ENCODE assay signal across 9 cellular contexts in the genomic region with DNA sequence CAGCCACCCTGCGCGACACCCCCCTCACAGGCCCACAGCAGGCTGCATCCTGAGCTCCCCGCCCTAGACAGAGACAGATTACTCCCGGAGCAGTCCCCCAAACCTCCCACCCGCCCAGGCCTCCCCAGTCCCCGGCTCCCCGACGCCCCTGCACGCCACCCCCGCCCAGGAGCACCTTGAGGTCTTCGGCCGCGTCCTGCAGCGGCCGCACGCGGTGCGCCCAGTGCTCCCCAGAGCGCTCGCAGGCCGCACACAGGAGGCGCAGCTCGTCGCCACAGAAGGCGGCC. TPM values are rescaled to one million over a fixed set of nuclear protein-coding genes. Genes with fewer than 3 reads are reported as not detected.
DNase-seq lines count a peak whose midpoint lies in the region; ATAC-seq, FAIRE-seq and TF ChIP-seq lines count a peak whose summit lies in the region.
"Had no signal": no experiment of that assay in that cellular context is flagged by ENCODE, and none has a peak within 500 bp of the region (broad histone marks: within the 10 kb centered on the region; RNA-seq: fewer than 3 reads in every experiment).

No MANE protein-coding gene starts in this region.

- H3K9me1 ChIP-seq in K562 (ENCODE audit: control insufficient read depth, insufficient read depth, low read length), result peaks cover 13% of the 10 kb centered on the region

- H3K9ac ChIP-seq in K562 (ENCODE audit: insufficient read depth in 1 of 2, low read depth in 2 of 2, low read length in 2 of 2), result peak overlapping the region; percentile 95 to 97

- DNase-seq in Right ventricle myocardium superior, result no peak
- DNase-seq in Right ventricle myocardium inferior (ENCODE audit: missing footprints), result no peak
- DNase-seq in K562 (ENCODE audit: extremely low read depth in 1 of 4, low spot score in 3 of 4), result peak in 3 of 4 experiments; percentile 43 to 68 (median 68)
- DNase-seq in lower lobe of right lung, result no peak
- peak in 1 of 2 donors; percentile 77 for DNase-seq in aorta
- DNase-seq in activated gamma-delta T cell (lab: John Stamatoyannopoulos, UW), result no peak

- intact Hi-C loops in Right ventricle myocardium superior (cut with DNase I) (no loop called here), Right ventricle myocardium inferior (cut with DNase I) (loop anchor here (5.0 kb wide), 1 partner anchor 51 kb away; a partner anchor contains a TSS), K562 (cut with micrococcal nuclease) (loop anchor here (1.0 to 2.0 kb wide), 2 partner anchors 51 to 65 kb away; a partner anchor contains a TSS), lower lobe of right lung (cut with DNase I) (no loop called here), aorta (cut with DNase I) (loop anchor here in 1 of 2 donors (2.0 to 10.0 kb wide), 2 partner anchors 81 to 271 kb away; a partner anchor contains a TSS)

- peak overlapping the region; percentile 96 for H3K27ac ChIP-seq in K562 (ENCODE audit: extremely low read depth, low read depth, low read length)
- peak overlapping the region; percentile 90 for H3K27ac ChIP-seq in lower lobe of right lung
- no peak overlapping the region for H3K27ac ChIP-seq in aorta (ENCODE audit: low read depth in 1 of 2, low read length in 2 of 2)

- WGBS in K562 (ENCODE audit: insufficient coverage, low coverage, missing lambda C conversion rate), result under 1% methylated on average over 20 of the region's 25 CpGs
- 1% methylated on average over 24 to 25 of the region's 25 CpGs for WGBS in aorta, 2 donors

- TF ChIP-seq RAD21 in K562 (CRISPR knock-in tag; conservative IDR thresholded peaks at IDR 0.05 in 1 of 2, IDR thresholded peaks at IDR 0.05 in 1 of 2), result no peak

- POLR2A ChIA-PET in K562 (lab: Yijun Ruan, JAX), result interaction anchor here (0.7 to 6.2 kb wide), 11 partner anchors 10 to 618 kb away, joined by 3 to 78 read pairs (median 3); a partner anchor contains a TSS

- H3K9me3 ChIP-seq in K562 (replicated peaks; ENCODE audit: control insufficient read depth, insufficient read depth, low read depth, low read length), result 0 out of 2 replicates have a peak, but pooled peaks cover 1% of the 10 kb centered on the region
- H3K9me3 ChIP-seq in lower lobe of right lung, result no peaks in the 10 kb centered on the region
- H3K9me3 ChIP-seq in aorta (ENCODE audit: control insufficient read depth, low read length), result no peaks in the 10 kb centered on the region

- FAIRE-seq in K562 (lab: Jason Lieb, UNC), result no peak

- CTCF ChIA-PET in K562 (lab: Yijun Ruan, JAX; ENCODE audit: low intra/inter-chr PET ratio), result interaction anchor here (1.1 kb wide), 1 partner anchor 13 kb away, joined by 4 read pairs; no protein-coding TSS in a partner anchor

- in situ Hi-C loops in K562 (cut with MboI), result no loop called here

- ATAC-seq in Right ventricle myocardium superior (ENCODE audit: poor library complexity) (peak; percentile 2), Right ventricle myocardium inferior (no peak), HG03442 (IDR thresholded peaks at IDR 0.05; ENCODE audit: unreplicated experiment) (peak; percentile 19), K562 (peak; percentile 75), lower lobe of right lung (peak; percentile 36 to 47), aorta (ENCODE audit: low FRiP score) (peak; percentile 4)
- no peak for ATAC-seq in activated CD4-positive, CD25-positive, alpha-beta regulatory T cell treated with anti-CD3 and anti-CD28 coated beads, Interleukin-2, amount 50 U/mL, for 24 hours

- peaks cover 70% of the 10 kb centered on the region for H3K79me2 ChIP-seq in K562 (ENCODE audit: control insufficient read depth, insufficient read depth, low read length)

- TF ChIP-seq CTCF in K562 (IDR thresholded peaks at IDR 0.05 in 2 of 3, conservative IDR thresholded peaks at IDR 0.05 in 1 of 3; ENCODE audit: insufficient read depth in 2 of 3, low read depth in 1 of 3, low read length in 3 of 3) (no peak; a peak in 1 of 6 replicates), lower lobe of right lung (IDR thresholded peaks at IDR 0.05) (no peak)

- no peak for TF ChIP-seq POLR2A in K562 (conservative IDR thresholded peaks at IDR 0.05)

- no peaks in the 10 kb centered on the region for H3K27me3 ChIP-seq in K562 (ENCODE audit: control insufficient read depth in 2 of 2, insufficient read depth in 2 of 2, low read length in 2 of 2)
- H3K27me3 ChIP-seq in lower lobe of right lung (ENCODE audit: low read depth), result no peaks in the 10 kb centered on the region
- no peaks in the 10 kb centered on the region for H3K27me3 ChIP-seq in aorta (ENCODE audit: control insufficient read depth in 1 of 2, insufficient read depth in 2 of 2, low read length in 1 of 2)

- BruUV-seq in K562 (replicated peaks; lab: Mats Ljungman, UMichigan), result no TSS peak

- peaks cover 47 to 75% of the 10 kb centered on the region in 2 experiments for H3K4me1 ChIP-seq in K562 (replicated peaks in 1 of 2; ENCODE audit: control insufficient read depth in 2 of 2, insufficient read depth in 2 of 2, low read length in 2 of 2)
- peaks cover 39% of the 10 kb centered on the region for H3K4me1 ChIP-seq in lower lobe of right lung
- H3K4me1 ChIP-seq in aorta (ENCODE audit: control insufficient read depth in 1 of 2, insufficient read depth in 2 of 2, low read length in 2 of 2), result no peaks in the 10 kb centered on the region

- H3K4me3 ChIP-seq in K562 (peak overlapping the region; percentile 100), lower lobe of right lung (peak overlapping the region; percentile 75), aorta (ENCODE audit: low read length in 2 of 2) (peak overlapping the region; percentile 61 to 74)

- H3K36me3 ChIP-seq in K562 (ENCODE audit: control insufficient read depth, insufficient read depth, low read length) (peaks cover 51% of the 10 kb centered on the region), lower lobe of right lung (peaks cover 34% of the 10 kb centered on the region), aorta (ENCODE audit: control insufficient read depth in 1 of 2, insufficient read depth in 2 of 2, low read length in 1 of 2) (no peaks in the 10 kb centered on the region)

- peak overlapping the region; percentile 78; the same call in 1 of the 2 replicates for H2AFZ ChIP-seq in K562 (ENCODE audit: low read depth, low read length)

- no peak for TF ChIP-seq EP300 in K562 (IDR thresholded peaks at IDR 0.05; ENCODE audit: low read length)

- peaks cover 34% of the 10 kb centered on the region for H4K20me1 ChIP-seq in K562 (replicated peaks; ENCODE audit: control insufficient read depth, insufficient read depth, low read length)

- peak overlapping the region; percentile 94 for H3K4me2 ChIP-seq in K562 (ENCODE audit: insufficient read depth, low read length)

TF ChIP-seq in K562, 482 proteins besides CTCF, POLR2A, EP300 and RAD21 (continues in another document):
- TF ChIP-seq MIER1 (IDR thresholded peaks at IDR 0.05; ENCODE audit: low read depth), result no peak
- no peak for TF ChIP-seq CREB1 (IDR thresholded peaks at IDR 0.05)
- TF ChIP-seq CREB1 (CRISPR knock-in tag; IDR thresholded peaks at IDR 0.05), result peak; percentile 33; the same call in 1 of the 2 replicates
- TF ChIP-seq MYC (IDR thresholded peaks at IDR 0.05; ENCODE audit: low read depth, low read length), result peak; percentile 81
- TF ChIP-seq MYC (CRISPR knock-in tag; IDR thresholded peaks at IDR 0.05; ENCODE audit: borderline replicate concordance, low read depth), result no peak
- TF ChIP-seq BMI1 (IDR thresholded peaks at IDR 0.05; ENCODE audit: low read length), result no peak
- TF ChIP-seq ATF1 (CRISPR knock-in tag; IDR thresholded peaks at IDR 0.05), result no peak
- TF ChIP-seq ATF1 (tag; IDR thresholded peaks at IDR 0.05), result no peak

RNA-seq across cellular contexts. Expression of a gene that starts 0.7 kb away (rescaled TPM):
- 6.2 TPM for total RNA-seq in Right ventricle myocardium superior
- 7.7 TPM for total RNA-seq in Right ventricle myocardium inferior
- 106 and 219 TPM in 2 replicates for total RNA-seq in K562 (2011; cell fraction: chromatin; rRNA removed; ENCODE audit: low replicate concordance)
- 114 and 116 TPM in 2 replicates for total RNA-seq in K562 (2011; cell fraction: nucleolus; rRNA removed)
- 107 and 126 TPM in 2 replicates for total RNA-seq in K562 (2011; cell fraction: nucleoplasm; rRNA removed)
- 45.1 and 49.1 TPM in 2 replicates for total RNA-seq in K562 (2014; rRNA removed)
- total RNA-seq in K562 (2014; rRNA removed; fragmentation: Illumina TruSeq; extraction: Trizol), result 14.8 and 18.0 TPM in 2 replicates
- 29.7 and 29.8 TPM in 2 replicates for total RNA-seq in K562 (2015; rRNA removed; fragmentation: Illumina TruSeq; extraction: Trizol)
- total RNA-seq in K562 (2021), result 64.3 and 66.8 TPM in 2 replicates
- 17.5 and 26.5 TPM in 2 replicates for polyA plus RNA-seq in K562 (2011; rRNA removed)
- 15.7 and 25.5 TPM in 2 replicates for polyA plus RNA-seq in K562 (2011; cell fraction: cytosol; rRNA removed)
- 67.6 and 116 TPM in 2 replicates for polyA plus RNA-seq in K562 (2011; cell fraction: nucleus; rRNA removed)
- polyA plus RNA-seq in K562 (2012), result 33.4 and 43.7 TPM in 2 replicates
- polyA plus RNA-seq in K562 (2014; fragmentation: Illumina TruSeq; extraction: Trizol), result 33.7 and 35.0 TPM in 2 replicates
- 1 to 10 TPM; 3.6 to 3.8 TPM for polyA plus RNA-seq in K562 (2014; fragmentation: Nextera tagmentation; extraction: Ambion mirVana)
- polyA plus RNA-seq in K562 (2014; rRNA removed), result 34.4 and 43.0 TPM in 2 replicates
- polyA minus RNA-seq in K562 (2011; rRNA and poly(A)+ RNA removed), result 24.4 and 25.6 TPM in 2 replicates
- polyA minus RNA-seq in K562 (2011; cell fraction: cytosol; rRNA and poly(A)+ RNA removed), result 22.2 and 23.9 TPM in 2 replicates
- polyA minus RNA-seq in K562 (2011; cell fraction: nucleus; rRNA and poly(A)+ RNA removed), result 42.0 and 46.8 TPM in 2 replicates
- total RNA-seq in lower lobe of right lung, result 26.2 TPM
- 10 to 100 TPM; 16.2 to 20.3 TPM for total RNA-seq in aorta
- 10 to 100 TPM in 1 of 2 donors, 1 to 10 TPM in 1; 5.8 to 12.2 TPM for polyA plus RNA-seq in aorta

RNA-seq across cellular contexts. Expression of a gene that starts 10.7 kb away (rescaled TPM):
- total RNA-seq in Right ventricle myocardium superior, result 0.32 TPM
- 0.38 TPM for total RNA-seq in Right ventricle myocardium inferior
- not detected in 2 replicates for total RNA-seq in K562 (2011; cell fraction: chromatin; rRNA removed; ENCODE audit: low replicate concordance)
- 0.26 TPM in 1 of 2 replicates, not detected in the other for total RNA-seq in K562 (2011; cell fraction: nucleolus; rRNA removed)
- total RNA-seq in K562 (2011; cell fraction: nucleoplasm; rRNA removed), result not detected in 2 replicates
- total RNA-seq in K562 (2014; rRNA removed), result not detected in 2 replicates
- total RNA-seq in K562 (2014; rRNA removed; fragmentation: Illumina TruSeq; extraction: Trizol), result not detected in 2 replicates
- total RNA-seq in K562 (2015; rRNA removed; fragmentation: Illumina TruSeq; extraction: Trizol), result not detected in 2 replicates
- not detected in 2 replicates for total RNA-seq in K562 (2021)
- polyA plus RNA-seq in K562 (2011; rRNA removed), result not detected in 2 replicates
- not detected in 2 replicates for polyA plus RNA-seq in K562 (2011; cell fraction: cytosol; rRNA removed)
- 0.07 TPM in 1 of 2 replicates, not detected in the other for polyA plus RNA-seq in K562 (2011; cell fraction: nucleus; rRNA removed)
- 0.35 and 0.83 TPM in 2 replicates for polyA plus RNA-seq in K562 (2012)
- not detected in 2 replicates for polyA plus RNA-seq in K562 (2014; fragmentation: Illumina TruSeq; extraction: Trizol)
- not detected for polyA plus RNA-seq in K562 (2014; fragmentation: Nextera tagmentation; extraction: Ambion mirVana)
- not detected in 2 replicates for polyA plus RNA-seq in K562 (2014; rRNA removed)
- polyA minus RNA-seq in K562 (2011; rRNA and poly(A)+ RNA removed), result not detected in 2 replicates
- not detected in 2 replicates for polyA minus RNA-seq in K562 (2011; cell fraction: cytosol; rRNA and poly(A)+ RNA removed)
- polyA minus RNA-seq in K562 (2011; cell fraction: nucleus; rRNA and poly(A)+ RNA removed), result not detected in 2 replicates
- 2.6 TPM for total RNA-seq in lower lobe of right lung
- total RNA-seq in aorta, result 1 to 10 TPM in 1 of 2 donors, under 1 TPM in 1; 0.62 to 2.5 TPM
- polyA plus RNA-seq in aorta, result not detected
- total RNA-seq: myocyte had no signal

Comparison
In these comparisons a context has a peak if more than half of its experiments do, and no peak if none do; other contexts are left out.
1. ATAC-seq: peak in Right ventricle myocardium superior (single experiment), HG03442 (single experiment), K562 (single experiment), lower lobe of right lung (2 of 2) and aorta (single experiment); none in Right ventricle myocardium inferior (single experiment) and activated CD4-positive, CD25-positive, alpha-beta regulatory T cell treated with anti-CD3 and anti-CD28 coated beads, Interleukin-2, amount 50 U/mL, for 24 hours (0 of 2).
2. intact Hi-C loops: an anchor here in Right ventricle myocardium inferior (5.0 kb wide) and K562 (1.0 to 2.0 kb wide); none called in Right ventricle myocardium superior and lower lobe of right lung.
3. DNase-seq: peak in K562 (3 of 4); none in Right ventricle myocardium superior (single experiment), Right ventricle myocardium inferior (single experiment), lower lobe of right lung (single experiment) and activated gamma-delta T cell (single experiment).
4. H3K27ac ChIP-seq: peak in K562 (single experiment) and lower lobe of right lung (single experiment); none in aorta (0 of 2).
5. Peak in every context shown above with its lines, with median percentiles within 50 percentile points of each other: H3K4me3 ChIP-seq.